8 cellular contexts compared by ENCODE assay signal in genomic region chr10:71963756-71964668, GRCh38. TPM values are rescaled to one million over a fixed set of nuclear protein-coding genes. Genes with fewer than 3 reads are reported as not detected.
DNase-seq lines count a peak whose midpoint lies in the region; ATAC-seq lines count a peak whose summit lies in the region.

A gene with protein sequence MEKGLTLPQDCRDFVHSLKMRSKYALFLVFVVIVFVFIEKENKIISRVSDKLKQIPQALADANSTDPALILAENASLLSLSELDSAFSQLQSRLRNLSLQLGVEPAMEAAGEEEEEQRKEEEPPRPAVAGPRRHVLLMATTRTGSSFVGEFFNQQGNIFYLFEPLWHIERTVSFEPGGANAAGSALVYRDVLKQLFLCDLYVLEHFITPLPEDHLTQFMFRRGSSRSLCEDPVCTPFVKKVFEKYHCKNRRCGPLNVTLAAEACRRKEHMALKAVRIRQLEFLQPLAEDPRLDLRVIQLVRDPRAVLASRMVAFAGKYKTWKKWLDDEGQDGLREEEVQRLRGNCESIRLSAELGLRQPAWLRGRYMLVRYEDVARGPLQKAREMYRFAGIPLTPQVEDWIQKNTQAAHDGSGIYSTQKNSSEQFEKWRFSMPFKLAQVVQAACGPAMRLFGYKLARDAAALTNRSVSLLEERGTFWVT (plus strand): TSS chr10:71964395. CDS start chr10:72005843, 41,448 bp downstream.

- DNase-seq in NCI-H146 (lab: John Stamatoyannopoulos, UW) (peak; percentile 48), NCI-H146 treated with DMSO at 0.1 percent for 48 hours (lab: John Stamatoyannopoulos, UW; ENCODE audit: unreplicated experiment) (no peak), NCI-H460 (ENCODE audit: extremely low read depth, low read depth) (no peak), cerebellum (ENCODE audit: low spot score) (peak; percentile 42), kidney tubule cell (ENCODE audit: low spot score) (peak; percentile 65), SKM-1 (lab: John Stamatoyannopoulos, UW; ENCODE audit: unreplicated experiment) (no peak)
- DNase-seq in stimulated activated CD8-positive, alpha-beta memory T cell treated with anti-CD3 and anti-CD28 coated beads, Interleukin-4, amount 100 ng/mL, for 48 hours, result peak; percentile 42

- ATAC-seq in HG02840 (IDR thresholded peaks at IDR 0.05; ENCODE audit: low FRiP score, unreplicated experiment), result no peak

RNA-seq across cellular contexts. Expression of the gene that starts here (rescaled TPM):
- 15.2 and 16.0 TPM in 2 replicates for total RNA-seq in NCI-H460 (2014; rRNA removed; shearing (Covaris generic))
- 9.9 and 11.7 TPM in 2 replicates for polyA plus RNA-seq in NCI-H460 (2014; cell fraction: nucleus; rRNA removed)
- total RNA-seq in cerebellum, result 22.0 TPM

Comparison
In these comparisons a context has a peak if more than half of its experiments do, and no peak if none do; other contexts are left out.
1. DNase-seq: peak in NCI-H146 (single experiment), cerebellum (single experiment), kidney tubule cell (single experiment) and stimulated activated CD8-positive, alpha-beta memory T cell treated with anti-CD3 and anti-CD28 coated beads, Interleukin-4, amount 100 ng/mL, for 48 hours (single experiment); none in NCI-H146 treated with DMSO at 0.1 percent for 48 hours (single experiment), NCI-H460 (single experiment) and SKM-1 (single experiment).